Comparison of ENCODE assay signal across 27 cellular contexts in genomic region chr13:48840366-48840765, GRCh38.
"Had no signal": no experiment of that assay in that cellular context is flagged by ENCODE, and none has a peak within 500 bp of the region (broad histone marks: within the 10 kb centered on the region; RNA-seq: fewer than 3 reads in every experiment).

No MANE protein-coding gene starts in this region.

- DNase-seq: hypothalamus; islet precursor cell; left ventricle myocardium inferior; midbrain; mucosa of descending colon; naive thymus-derived CD4-positive, alpha-beta T cell; nucleus accumbens; pancreas; posterior cingulate gyrus; retina; right cardiac atrium; stimulated activated CD4-positive, alpha-beta T cell treated with anti-CD3 and anti-CD28 coated beads, Interleukin-12 subunit alpha, Interleukin-12 subunit beta, amount 100 ng/mL, for 4 hours; stimulated activated CD4-positive, alpha-beta T cell treated with anti-CD3 and anti-CD28 coated beads, Interleukin-15, amount 100 ng/mL, for 24 hours; stimulated activated CD4-positive, alpha-beta T cell treated with anti-CD3 and anti-CD28 coated beads, Interleukin-2, amount 100 ng/mL, for 24 hours; stimulated activated CD4-positive, alpha-beta T cell treated with anti-CD3 and anti-CD28 coated beads, Interleukin-4, amount 100 ng/mL, for 1 hour; stimulated activated naive CD4-positive, alpha-beta T cell; tibial artery; trophoblast cell; upper lobe of right lung had no signal

- H3K27ac Mint-ChIP-seq: naive thymus-derived CD4-positive, alpha-beta T cell; natural killer cell treated with Interleukin-12 subunit alpha and Interleukin-12 subunit beta and Interleukin-15 and Interleukin-18, amount 100 ng/mL, for 72 hours; stimulated activated naive CD8-positive, alpha-beta T cell treated with anti-CD3 and anti-CD28 coated beads, Interleukin-15, Interleukin-2, amounts not matched to agents 100 ng/mL and 50 ng/mL, for 24 hours had no signal

- H3K4me3 Mint-ChIP-seq: naive thymus-derived CD4-positive, alpha-beta T cell; natural killer cell treated with Interleukin-12 subunit alpha and Interleukin-12 subunit beta and Interleukin-15 and Interleukin-18, amount 100 ng/mL, for 72 hours; stimulated activated naive CD8-positive, alpha-beta T cell treated with anti-CD3 and anti-CD28 coated beads, Interleukin-15, Interleukin-2, amounts not matched to agents 100 ng/mL and 50 ng/mL, for 24 hours had no signal

- H3K9me3 ChIP-seq: mucosa of descending colon, pancreas, prostate gland, suprapubic skin, thoracic aorta, upper lobe of right lung had no signal

- H3K36me3 ChIP-seq: left ventricle myocardium inferior, pancreas, prostate gland, suprapubic skin, thoracic aorta, tibial artery, upper lobe of right lung had no signal

- H3K9me3 Mint-ChIP-seq: natural killer cell treated with Interleukin-12 subunit alpha and Interleukin-12 subunit beta and Interleukin-15 and Interleukin-18, amount 100 ng/mL, for 72 hours; stimulated activated naive CD8-positive, alpha-beta T cell treated with anti-CD3 and anti-CD28 coated beads, Interleukin-15, Interleukin-2, amounts not matched to agents 100 ng/mL and 50 ng/mL, for 24 hours had no signal

- H3K4me3 ChIP-seq: left ventricle myocardium inferior, lung, mucosa of descending colon, pancreas, prostate gland, skin epidermis, suprapubic skin, thoracic aorta, tibial artery, upper lobe of right lung had no signal

- H3K27ac ChIP-seq: left ventricle myocardium inferior, pancreas, prostate gland, skin epidermis, suprapubic skin, thoracic aorta, tibial artery, upper lobe of right lung had no signal

- H3K4me1 ChIP-seq: pancreas, prostate gland, suprapubic skin, upper lobe of right lung had no signal

- H3K27me3 ChIP-seq: pancreas, suprapubic skin, tibial artery, upper lobe of right lung had no signal

- ATAC-seq: mucosa of descending colon; naive thymus-derived CD4-positive, alpha-beta T cell; natural killer cell treated with Interleukin-12 subunit alpha and Interleukin-12 subunit beta and Interleukin-15 and Interleukin-18, amount 100 ng/mL, for 72 hours; pancreas; right cardiac atrium; sciatic nerve; upper lobe of right lung had no signal

- H3K36me3 Mint-ChIP-seq: natural killer cell treated with Interleukin-12 subunit alpha and Interleukin-12 subunit beta and Interleukin-15 and Interleukin-18, amount 100 ng/mL, for 72 hours had no signal

- H3K4me1 Mint-ChIP-seq: naive thymus-derived CD4-positive, alpha-beta T cell had no signal
